Comparison of ENCODE assay signal across 27 cellular contexts in the genomic region with DNA sequence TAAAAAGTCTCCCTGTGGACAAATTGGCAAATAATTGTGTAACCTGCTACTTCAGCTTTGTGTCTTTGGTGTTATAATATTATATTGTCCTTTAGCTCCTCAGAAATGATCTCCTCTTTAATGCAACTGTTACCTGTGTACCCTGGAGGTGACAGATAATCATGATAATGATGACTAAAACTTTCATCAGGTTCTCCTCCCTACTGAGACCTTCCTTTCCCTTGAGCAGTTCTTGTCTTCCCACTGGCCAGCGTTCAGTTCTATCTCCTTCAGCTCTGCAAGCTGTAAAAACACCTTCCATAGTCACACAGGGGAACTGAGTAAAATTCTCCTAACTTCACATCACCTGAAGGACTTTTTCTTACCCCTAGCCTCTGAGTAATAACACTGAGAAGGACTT. TPM values are rescaled to one million over a fixed set of nuclear protein-coding genes. Genes with fewer than 3 reads are reported as not detected.
"Had no signal": no experiment of that assay in that cellular context is flagged by ENCODE, and none has a peak within 500 bp of the region (broad histone marks: within the 10 kb centered on the region; RNA-seq: fewer than 3 reads in every experiment).

No MANE protein-coding gene starts in this region.

- H3K9me3 ChIP-seq: gastrocnemius medialis, left ventricle myocardium inferior, right atrium auricular region, testis, transverse colon had no signal

- ATAC-seq: activated naive CD4-positive, alpha-beta T cell treated with anti-CD3 and anti-CD28 coated beads, Interleukin-2, amount 50 U/mL, for 72 hours; activated T-cell treated with anti-CD3 and anti-CD28 coated beads, Interleukin-2, amount 50 U/mL, for 72 hours; gastrocnemius medialis; natural killer cell had no signal

- H3K27me3 ChIP-seq: gastrocnemius medialis, neural progenitor cell, right atrium auricular region, testis had no signal

- DNase-seq: activated CD4-positive, alpha-beta T cell treated with anti-CD3 and anti-CD28 coated beads for 4 hours; activated CD4-positive, alpha-beta T cell treated with anti-CD3 and anti-CD28 coated beads, Interleukin-2, amount 50 U/mL, for 4 hours; activated CD4-positive, CD25-positive, alpha-beta regulatory T cell; activated naive CD4-positive, alpha-beta T cell; activated T-cell treated with anti-CD3 and anti-CD28 coated beads for 4 hours; activated T-cell treated with anti-CD3 and anti-CD28 coated beads, Interleukin-2, amount 50 U/mL, for 72 hours; dermis blood vessel endothelial cell; effector CD4-positive, alpha-beta T cell; gastrocnemius medialis; glutamatergic neuron; left ventricle myocardium inferior; mesendoderm; natural killer cell; occipital lobe; stimulated activated CD4-positive, alpha-beta T cell treated with anti-CD3 and anti-CD28 coated beads, Interleukin-2, amount 100 ng/mL, for 48 hours; stimulated activated naive CD4-positive, alpha-beta T cell treated with Interleukin-2 at 50 U/mL for 16 hours; testis; transverse colon had no signal

- H3K4me3 ChIP-seq: gastrocnemius medialis, left ventricle myocardium inferior, lung, neural progenitor cell, right atrium auricular region, testis, transverse colon had no signal

- H3K4me1 ChIP-seq: left ventricle myocardium inferior, testis had no signal

- H3K36me3 ChIP-seq: gastrocnemius medialis, left ventricle myocardium inferior, neural progenitor cell, right atrium auricular region, transverse colon had no signal

- H3K4me2 ChIP-seq: neural progenitor cell had no signal

- FAIRE-seq: colon, urothelium cell line had no signal

- H3K9ac ChIP-seq: neural progenitor cell had no signal

- H3K27ac ChIP-seq: gastrocnemius medialis, left ventricle myocardium inferior, neural progenitor cell, right atrium auricular region, testis, transverse colon had no signal

RNA-seq across cellular contexts. Expression of gene KRT12, which starts 14.6 kb away (rescaled TPM):
- total RNA-seq: activated naive CD4-positive, alpha-beta T cell treated with anti-CD3 and anti-CD28 coated beads, Interleukin-2, amount 50 U/mL, for 72 hours; activated T-cell treated with anti-CD3 and anti-CD28 coated beads, Interleukin-2, amount 50 U/mL, for 72 hours; dermis blood vessel endothelial cell; epithelial cell of proximal tubule; gastrocnemius medialis; left ventricle myocardium inferior; lung; mononuclear cell; natural killer cell; occipital lobe; pulmonary artery endothelial cell; right atrium auricular region had no signal
- polyA plus RNA-seq: lung had no signal

RNA-seq across cellular contexts. Expression of gene KRT20, which starts 32.7 kb away (rescaled TPM):
- total RNA-seq: activated naive CD4-positive, alpha-beta T cell treated with anti-CD3 and anti-CD28 coated beads, Interleukin-2, amount 50 U/mL, for 72 hours; activated T-cell treated with anti-CD3 and anti-CD28 coated beads, Interleukin-2, amount 50 U/mL, for 72 hours; dermis blood vessel endothelial cell; epithelial cell of proximal tubule; left ventricle myocardium inferior; mononuclear cell; natural killer cell; occipital lobe; pulmonary artery endothelial cell; right atrium auricular region; testis had no signal

RNA-seq across cellular contexts. Expression of gene KRT28, which starts 52.6 kb away (rescaled TPM):
- total RNA-seq: activated naive CD4-positive, alpha-beta T cell treated with anti-CD3 and anti-CD28 coated beads, Interleukin-2, amount 50 U/mL, for 72 hours; activated T-cell treated with anti-CD3 and anti-CD28 coated beads, Interleukin-2, amount 50 U/mL, for 72 hours; dermis blood vessel endothelial cell; epithelial cell of proximal tubule; gastrocnemius medialis; left ventricle myocardium inferior; lung; mononuclear cell; natural killer cell; occipital lobe; pulmonary artery endothelial cell; right atrium auricular region; transverse colon had no signal
- polyA plus RNA-seq: lung had no signal
